Comparison of ENCODE assay signal across 25 cellular contexts in genomic region chr3:9222049-9222448, GRCh38. TPM values are rescaled to one million over a fixed set of nuclear protein-coding genes. Genes with fewer than 3 reads are reported as not detected.
DNase-seq lines count a peak whose midpoint lies in the region; ATAC-seq, FAIRE-seq and TF ChIP-seq lines count a peak whose summit lies in the region.
"Had no signal": no experiment of that assay in that cellular context is flagged by ENCODE, and none has a peak within 500 bp of the region (broad histone marks: within the 10 kb centered on the region; RNA-seq: fewer than 3 reads in every experiment).

No MANE protein-coding gene starts in this region.

- H3K36me3 Mint-ChIP-seq in activated naive CD8-positive, alpha-beta T cell treated with anti-CD3 and anti-CD28 coated beads, Interleukin-2, amount 10 ng/mL, durations not matched to agents 7 days and 5 days, result no peaks in the 10 kb centered on the region
- no peaks in the 10 kb centered on the region for H3K36me3 Mint-ChIP-seq in activated naive CD8-positive, alpha-beta T cell treated with anti-CD3 and anti-CD28 coated beads, Interleukin-2, amount 50 U/mL, for 24 hours (ENCODE audit: low read depth)
- no peaks in the 10 kb centered on the region; the same call in 2 of the 3 replicates for H3K36me3 Mint-ChIP-seq in GM23338 (ENCODE audit: low read depth)
- H3K36me3 Mint-ChIP-seq: CD14-positive monocyte had no signal

- TF ChIP-seq CTCF in GM23338 (conservative IDR thresholded peaks at IDR 0.05; ENCODE audit: low read depth in 2 of 2) (no peak), GM12878 (IDR thresholded peaks at IDR 0.05 in 2 of 3, conservative IDR thresholded peaks at IDR 0.05 in 1 of 3; ENCODE audit: control insufficient read depth in 2 of 3, extremely low read depth in 1 of 3, insufficient read depth in 1 of 3, low read depth in 3 of 3, low read length in 3 of 3) (no peak), sigmoid colon (IDR thresholded peaks at IDR 0.05) (no peak), GM13977 (IDR thresholded peaks at IDR 0.05; ENCODE audit: extremely low read depth, insufficient read depth, missing control alignments) (no peak)

- no peak for TF ChIP-seq RAD21 in GM12878 (IDR thresholded peaks at IDR 0.05; ENCODE audit: insufficient read depth, low read depth, low read length)

- H3K27me3 ChIP-seq in GM23338 (ENCODE audit: insufficient read depth) (no peaks in the 10 kb centered on the region), GM12878 (replicated peaks in 1 of 2; ENCODE audit: control insufficient read depth in 2 of 2, insufficient read depth in 2 of 2, low read length in 1 of 2) (no peaks in the 10 kb centered on the region), sigmoid colon (no peaks in the 10 kb centered on the region), H7 (ENCODE audit: control insufficient read depth, insufficient read depth, low read length) (no peaks in the 10 kb centered on the region)
- H3K27me3 ChIP-seq: BE2C; BLaER1 treated with 17β-estradiol and CSF1 and Interleukin-3, amounts not matched to agents 10 nM and 100 nM had no signal

- no peak overlapping the region for H3K4me3 ChIP-seq in GM23338
- no peak overlapping the region for H3K4me3 ChIP-seq in GM12878
- H3K4me3 ChIP-seq in sigmoid colon, result no peak overlapping the region
- H3K4me3 ChIP-seq in H7 (ENCODE audit: insufficient read depth, low read depth, low read length), result no peak overlapping the region
- H3K4me3 ChIP-seq: A549; BLaER1 treated with 17β-estradiol and CSF1 and Interleukin-3, amounts not matched to agents 10 nM and 100 nM had no signal

- 0 out of 2 replicates have a peak, but pooled peaks cover 4% of the 10 kb centered on the region for H3K79me2 ChIP-seq in GM23338 (replicated peaks; ENCODE audit: insufficient read depth)
- H3K79me2 ChIP-seq in GM12878 (ENCODE audit: control insufficient read depth, insufficient read depth, low read length), result no peaks in the 10 kb centered on the region

- no peak overlapping the region for H3K27ac Mint-ChIP-seq in activated naive CD8-positive, alpha-beta T cell treated with anti-CD3 and anti-CD28 coated beads, Interleukin-2, amount 10 ng/mL, durations not matched to agents 7 days and 5 days
- H3K27ac Mint-ChIP-seq in activated naive CD8-positive, alpha-beta T cell treated with anti-CD3 and anti-CD28 coated beads, Interleukin-2, amount 50 U/mL, for 24 hours, result no peak overlapping the region
- peak overlapping the region; percentile 36; the same call in 1 of the 2 replicates for H3K27ac Mint-ChIP-seq in GM23338
- H3K27ac Mint-ChIP-seq: CD4-positive, alpha-beta T cell; H9 had no signal

- H3K9me2 ChIP-seq in GM23338 (ENCODE audit: insufficient read depth), result peaks cover 3% of the 10 kb centered on the region; the same call in 1 of the 2 replicates

- H3K9me3 ChIP-seq in GM12878 (replicated peaks; ENCODE audit: control insufficient read depth, insufficient read depth, low read length), result no peaks in the 10 kb centered on the region
- no peaks in the 10 kb centered on the region for H3K9me3 ChIP-seq in sigmoid colon
- H3K9me3 ChIP-seq: A549; BE2C; BLaER1 treated with 17β-estradiol and CSF1 and Interleukin-3, amounts not matched to agents 10 nM and 100 nM had no signal

- no peak for FAIRE-seq in GM12878 (lab: Jason Lieb, UNC)
- FAIRE-seq: A549, D721Med, H1 had no signal

- peak; percentile 38 for ATAC-seq in activated naive CD8-positive, alpha-beta T cell treated with anti-CD3 and anti-CD28 coated beads, Interleukin-2, amount 10 ng/mL, durations not matched to agents 7 days and 5 days (ENCODE audit: low read depth)
- no peak for ATAC-seq in activated naive CD8-positive, alpha-beta T cell treated with anti-CD3 and anti-CD28 coated beads, Interleukin-2, amount 50 U/mL, for 24 hours
- no peak for ATAC-seq in GM23338
- ATAC-seq in GM12878, result no peak
- ATAC-seq: A549, HCT116 had no signal

- no peak overlapping the region for H3K27ac ChIP-seq in GM23338 (ENCODE audit: low read depth)
- no peak overlapping the region for H3K27ac ChIP-seq in GM12878 (ENCODE audit: control insufficient read depth, insufficient read depth)
- no peak overlapping the region for H3K27ac ChIP-seq in sigmoid colon
- H3K27ac ChIP-seq: A549; BLaER1 treated with 17β-estradiol and CSF1 and Interleukin-3, amounts not matched to agents 10 nM and 100 nM had no signal

- intact Hi-C loops in GM12878 (cut with micrococcal nuclease; ENCODE audit: unreplicated experiment), result no loop called here
- intact Hi-C loops in sigmoid colon (cut with DNase I), result no loop called here

- TF ChIP-seq EP300 in GM12878 (IDR thresholded peaks at IDR 0.05; ENCODE audit: borderline replicate concordance in 1 of 2, control insufficient read depth in 1 of 2, low read depth in 2 of 2, low read length in 2 of 2) (no peak), sigmoid colon (IDR thresholded peaks at IDR 0.05) (no peak)

- no peaks in the 10 kb centered on the region for H3K27me3 Mint-ChIP-seq in activated naive CD8-positive, alpha-beta T cell treated with anti-CD3 and anti-CD28 coated beads, Interleukin-2, amount 10 ng/mL, durations not matched to agents 7 days and 5 days
- H3K27me3 Mint-ChIP-seq in activated naive CD8-positive, alpha-beta T cell treated with anti-CD3 and anti-CD28 coated beads, Interleukin-2, amount 50 U/mL, for 24 hours, result no peaks in the 10 kb centered on the region
- peaks cover 2% of the 10 kb centered on the region for H3K27me3 Mint-ChIP-seq in GM23338 (ENCODE audit: insufficient read depth, low read depth, poor library complexity)
- H3K27me3 Mint-ChIP-seq: CD4-positive, alpha-beta T cell; CD8-positive, alpha-beta memory T cell had no signal

- SMC1A ChIA-PET in GM12878 (lab: Charles Lee; ENCODE audit: uncharacterized antibody, unreplicated experiment), result no interaction called here

- H3K36me3 ChIP-seq in GM23338 (ENCODE audit: insufficient read depth), result no peaks in the 10 kb centered on the region
- no peaks in the 10 kb centered on the region for H3K36me3 ChIP-seq in GM12878 (ENCODE audit: control insufficient read depth in 2 of 2, insufficient read depth in 2 of 2, low read length in 1 of 2)
- H3K36me3 ChIP-seq in sigmoid colon, result no peaks in the 10 kb centered on the region
- no peaks in the 10 kb centered on the region for H3K36me3 ChIP-seq in H7 (replicated peaks; ENCODE audit: control insufficient read depth, insufficient read depth, low read length)
- H3K36me3 ChIP-seq: BE2C; BLaER1 treated with 17β-estradiol and CSF1 and Interleukin-3, amounts not matched to agents 10 nM and 100 nM had no signal

- TF ChIP-seq POLR2A in GM12878 (IDR thresholded peaks at IDR 0.05; ENCODE audit: low read depth, low read length), result no peak
- no peak for TF ChIP-seq POLR2A in sigmoid colon (IDR thresholded peaks at IDR 0.05)

- no peak overlapping the region for H3K9ac ChIP-seq in GM12878 (ENCODE audit: control insufficient read depth, insufficient read depth, low read length)
- H3K9ac ChIP-seq: BLaER1 treated with 17β-estradiol and CSF1 and Interleukin-3, amounts not matched to agents 10 nM and 100 nM had no signal

- H3K4me1 Mint-ChIP-seq in activated naive CD8-positive, alpha-beta T cell treated with anti-CD3 and anti-CD28 coated beads, Interleukin-2, amount 10 ng/mL, durations not matched to agents 7 days and 5 days, result peaks cover 24% of the 10 kb centered on the region
- peaks cover 8% of the 10 kb centered on the region for H3K4me1 Mint-ChIP-seq in activated naive CD8-positive, alpha-beta T cell treated with anti-CD3 and anti-CD28 coated beads, Interleukin-2, amount 50 U/mL, for 24 hours
- H3K4me1 Mint-ChIP-seq in GM23338, result peaks cover 38% of the 10 kb centered on the region
- H3K4me1 Mint-ChIP-seq: CD8-positive, alpha-beta memory T cell had no signal

- DNase-seq in activated naive CD8-positive, alpha-beta T cell treated with anti-CD3 and anti-CD28 coated beads, Interleukin-2, amount 10 ng/mL, durations not matched to agents 7 days and 5 days, result no peak
- no peak for DNase-seq in activated naive CD8-positive, alpha-beta T cell treated with anti-CD3 and anti-CD28 coated beads, Interleukin-2, amount 50 U/mL, for 24 hours
- DNase-seq in GM23338 (ENCODE audit: low spot score) (no peak), GM12878 (ENCODE audit: low read depth, low spot score) (no peak), sigmoid colon (peak; percentile 17), H7 (no peak), T-helper 9 cell (no peak), GM13977 (ENCODE audit: low spot score) (no peak)
- DNase-seq: 8988T; ACHN; AML-193; BE2C; CD4-positive, alpha-beta T cell; CD8-positive, alpha-beta memory T cell; DMS 273 treated with DMSO at 0.1 percent for 48 hours; DMS79; EL; GDM1; H9 had no signal

- in situ Hi-C loops in GM12878 (cut with MboI), result no loop called here
- in situ Hi-C loops in GM13977 (cut with MboI; ENCODE audit: low pct_unique_long_range_greater_than_20kb, low sequenced_read_pairs, unreplicated experiment), result no loop called here

- H3K4me3 Mint-ChIP-seq in activated naive CD8-positive, alpha-beta T cell treated with anti-CD3 and anti-CD28 coated beads, Interleukin-2, amount 10 ng/mL, durations not matched to agents 7 days and 5 days, result no peak overlapping the region
- no peak overlapping the region for H3K4me3 Mint-ChIP-seq in activated naive CD8-positive, alpha-beta T cell treated with anti-CD3 and anti-CD28 coated beads, Interleukin-2, amount 50 U/mL, for 24 hours
- H3K4me3 Mint-ChIP-seq in GM23338, result no peak overlapping the region
- H3K4me3 Mint-ChIP-seq: CD14-positive monocyte; CD4-positive, alpha-beta T cell; CD8-positive, alpha-beta memory T cell; H9 had no signal

- no peaks in the 10 kb centered on the region for H3F3A ChIP-seq in GM23338 (replicated peaks; ENCODE audit: low read depth)

- H3K4me2 ChIP-seq in GM23338, result no peak overlapping the region
- H3K4me2 ChIP-seq in GM12878 (ENCODE audit: control insufficient read depth, insufficient read depth), result no peak overlapping the region
- H3K4me2 ChIP-seq: A549; BLaER1 treated with 17β-estradiol and CSF1 and Interleukin-3, amounts not matched to agents 10 nM and 100 nM had no signal

- H2AFZ ChIP-seq in GM23338, result no peak overlapping the region
- H2AFZ ChIP-seq in GM12878 (ENCODE audit: control insufficient read depth, low read depth, low read length), result no peak overlapping the region

- H4K20me1 ChIP-seq in GM23338 (replicated peaks; ENCODE audit: insufficient read depth) (no peaks in the 10 kb centered on the region), GM12878 (ENCODE audit: control insufficient read depth, insufficient read depth) (no peaks in the 10 kb centered on the region)

- CTCF ChIA-PET in GM12878 (lab: Yijun Ruan, JAX), result no interaction called here

- no TSS peak for BruUV-seq in GM12878 (replicated peaks; lab: Mats Ljungman, UMichigan)

- no peaks in the 10 kb centered on the region for H3K9me3 Mint-ChIP-seq in activated naive CD8-positive, alpha-beta T cell treated with anti-CD3 and anti-CD28 coated beads, Interleukin-2, amount 10 ng/mL, durations not matched to agents 7 days and 5 days
- H3K9me3 Mint-ChIP-seq in activated naive CD8-positive, alpha-beta T cell treated with anti-CD3 and anti-CD28 coated beads, Interleukin-2, amount 50 U/mL, for 24 hours, result no peaks in the 10 kb centered on the region
- H3K9me3 Mint-ChIP-seq in GM23338, result no peaks in the 10 kb centered on the region
- H3K9me3 Mint-ChIP-seq: CD14-positive monocyte; CD4-positive, alpha-beta T cell; CD8-positive, alpha-beta memory T cell; H9 had no signal

- RAD21 ChIA-PET in GM12878 (lab: Charles Lee; ENCODE audit: unreplicated experiment), result no interaction called here

- 13% methylated on average over 2 of the region's 2 CpGs for WGBS in GM12878 (ENCODE audit: insufficient coverage, insufficient replicate concordance, low lambda C conversion rate, missing lambda C conversion rate)
- 64 to 90% methylated on average over 2 of the region's 2 CpGs for WGBS in sigmoid colon, 2 donors

- POLR2A ChIA-PET in activated naive CD8-positive, alpha-beta T cell treated with anti-CD3 and anti-CD28 coated beads, Interleukin-2, amount 10 ng/mL, durations not matched to agents 7 days and 5 days (lab: Charles Lee), result interaction anchor here (0.5 kb wide), 1 partner anchor 140 kb away, joined by 3 read pairs; no protein-coding TSS in a partner anchor
- POLR2A ChIA-PET in GM12878 (lab: Charles Lee), result no interaction called here

- H3K4me1 ChIP-seq in GM23338 (ENCODE audit: insufficient read depth), result peaks cover 22% of the 10 kb centered on the region
- H3K4me1 ChIP-seq in GM12878 (ENCODE audit: control insufficient read depth, insufficient read depth, low read length), result peaks cover 19% of the 10 kb centered on the region
- peaks cover 0 to 12% (median 8%) of the 10 kb centered on the region in 4 donors for H3K4me1 ChIP-seq in sigmoid colon
- H3K4me1 ChIP-seq: A549, BE2C had no signal

RNA-seq across cellular contexts. Expression of gene SRGAP3, which starts 27.4 kb away (rescaled TPM):
- 1 to 10 TPM; 4.9 to 5.5 TPM for total RNA-seq in activated naive CD8-positive, alpha-beta T cell treated with anti-CD3 and anti-CD28 coated beads, Interleukin-2, amount 10 ng/mL, durations not matched to agents 7 days and 5 days
- total RNA-seq in GM23338 (2014; rRNA removed; shearing (Covaris generic)), result 8.6 and 9.4 TPM in 2 replicates
- 6.4 and 7.5 TPM in 2 replicates for polyA plus RNA-seq in GM23338 (2016; fragmentation: Nextera tagmentation; extraction: Ambion mirVana)
- 21.4 and 26.8 TPM in 2 replicates for total RNA-seq in GM12878 (2013; cell fraction: nucleolus; rRNA removed)
- total RNA-seq in GM12878 (2014; rRNA removed), result 1.4 and 2.2 TPM in 2 replicates
- total RNA-seq in GM12878 (2014; rRNA removed; fragmentation: Illumina TruSeq; extraction: Trizol), result 0.92 and 1.1 TPM in 2 replicates
- total RNA-seq in GM12878 (2021), result 1.1 and 1.4 TPM in 2 replicates
- polyA plus RNA-seq in GM12878 (2011; ENCODE audit: low read depth), result 1.9 TPM
- polyA plus RNA-seq in GM12878 (2011; rRNA removed), result 0.57 and 0.61 TPM in 2 replicates
- polyA plus RNA-seq in GM12878 (2011; cell fraction: cytosol; rRNA removed), result 0.32 and 1.0 TPM in 2 replicates
- polyA plus RNA-seq in GM12878 (2011; cell fraction: nucleus; rRNA removed), result 1.3 and 1.4 TPM in 2 replicates
- 2.4 and 2.8 TPM in 2 replicates for polyA plus RNA-seq in GM12878 (2012)
- 0.94 and 1.3 TPM in 2 replicates for polyA plus RNA-seq in GM12878 (2014; fragmentation: Illumina TruSeq; extraction: Trizol)
- polyA plus RNA-seq in GM12878 (2014; fragmentation: Nextera tagmentation; extraction: Ambion mirVana), result under 1 TPM; 0.32 to 0.49 TPM
- polyA plus RNA-seq in GM12878 (2014; rRNA removed), result 0.98 and 1.00 TPM in 2 replicates
- 1 to 10 TPM in 1 of 2 experiments, under 1 TPM in 1; 0.98 to 1.7 TPM for polyA plus RNA-seq in GM12878 (2016; fragmentation: Nextera tagmentation; extraction: Ambion mirVana)
- 0.62 and 1.2 TPM in 2 replicates for polyA minus RNA-seq in GM12878 (2011; rRNA and poly(A)+ RNA removed)
- 0.31 TPM in 1 of 2 replicates, not detected in the other for polyA minus RNA-seq in GM12878 (2011; cell fraction: cytosol; rRNA and poly(A)+ RNA removed)
- 1.5 and 1.7 TPM in 2 replicates for polyA minus RNA-seq in GM12878 (2011; cell fraction: nucleus; rRNA and poly(A)+ RNA removed)
- 1 to 10 TPM; 5.8 to 7.7 (median 6.6) TPM for total RNA-seq in sigmoid colon
- 1 to 10 TPM in 2 of 3 donors, under 1 TPM in 1; 0.69 to 2.6 (median 1.2) TPM for polyA plus RNA-seq in sigmoid colon
- 5.0 and 5.3 TPM in 2 replicates for total RNA-seq in H7 (2014; rRNA removed; shearing (Covaris generic))
